In the genomic region with DNA sequence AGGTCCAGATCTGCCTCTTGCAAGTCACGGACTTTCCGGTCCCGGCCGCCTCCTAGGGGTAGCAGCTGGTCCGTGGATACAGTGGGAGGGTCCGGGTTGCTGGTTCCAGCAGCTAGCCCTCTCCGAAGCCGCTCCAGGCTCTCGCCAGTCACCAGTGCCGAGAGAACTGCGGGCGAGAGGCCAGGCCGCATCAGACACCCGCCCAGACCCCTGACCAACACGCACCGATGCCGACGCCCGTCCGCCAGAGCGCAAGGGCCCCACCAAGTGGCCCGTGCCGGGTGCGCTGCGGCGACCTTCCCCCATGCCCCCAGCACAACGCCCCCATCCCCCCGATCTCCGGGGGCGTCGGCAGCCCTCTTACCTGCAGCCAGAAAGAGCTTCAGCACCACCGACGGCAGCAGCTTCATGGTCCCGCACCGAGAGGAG, we compare ENCODE assay signal across 8 cellular contexts. TPM values are rescaled to one million over a fixed set of nuclear protein-coding genes. Genes with fewer than 3 reads are reported as not detected.
DNase-seq lines count a peak whose midpoint lies in the region; ATAC-seq and TF ChIP-seq lines count a peak whose summit lies in the region.

No MANE protein-coding gene starts in this region.

- no peaks in the 10 kb centered on the region for H3K9me3 ChIP-seq in OCI-LY7 (ENCODE audit: low read length)

- H3K4me3 ChIP-seq in OCI-LY7 (ENCODE audit: low read depth, low read length, poor library complexity, severe bottlenecking): peak overlapping the region; percentile 69

- POLR2A ChIA-PET in OCI-LY7 (lab: Charles Lee): interaction anchor here (0.6 to 4.2 kb wide), 27 partner anchors 8 to 1829 kb away, joined by 3 to 58 read pairs (median 4); partner anchors contain the start of gene PFDN1

- TF ChIP-seq CTCF in OCI-LY7 (conservative IDR thresholded peaks at IDR 0.05; ENCODE audit: low read length): no peak; the same call in 1 of the 2 replicates

- H4K20me1 ChIP-seq in OCI-LY7 (ENCODE audit: insufficient read depth, low read length): no peaks in the 10 kb centered on the region

- peaks cover 22% of the 10 kb centered on the region for H3K36me3 Mint-ChIP-seq in T-helper 1 cell treated with Interleukin-12 subunit alpha and Interleukin-12 subunit beta and Interleukin-4 antibody, amounts not matched to agents 30 μg/mL and 1 μg/mL, for 36 hours (ENCODE audit: low read depth)

- no peaks in the 10 kb centered on the region for H3K79me2 ChIP-seq in OCI-LY7 (ENCODE audit: insufficient read depth, low read depth, low read length)

- ATAC-seq in HG02642 (IDR thresholded peaks at IDR 0.05; ENCODE audit: poor library complexity, unreplicated experiment): peak; percentile 28
- ATAC-seq in left colon: peak; percentile 42
- no peak for ATAC-seq in stimulated activated naive CD8-positive, alpha-beta T cell treated with anti-CD3 and anti-CD28 coated beads, Interleukin-15, Interleukin-2, amounts not matched to agents 100 U/mL and 50 U/mL, for 24 hours

- CTCF ChIA-PET in OCI-LY7 (lab: Charles Lee; ENCODE audit: unreplicated experiment): interaction anchor here (0.6 to 4.5 kb wide), 10 partner anchors 9 to 299 kb away, joined by 3 to 99 read pairs (median 4); no protein-coding TSS in a partner anchor

- H3K4me1 Mint-ChIP-seq in T-helper 1 cell treated with Interleukin-12 subunit alpha and Interleukin-12 subunit beta and Interleukin-4 antibody, amounts not matched to agents 30 μg/mL and 1 μg/mL, for 36 hours (ENCODE audit: low read depth): peaks cover 55% of the 10 kb centered on the region

- DNase-seq in T-helper 1 cell (no peak), OCI-LY7 (ENCODE audit: low spot score) (peak; percentile 42), left colon (peak; percentile 59 to 68), NCI-H187 (lab: John Stamatoyannopoulos, UW) (no peak)
- DNase-seq in stimulated activated naive CD8-positive, alpha-beta T cell treated with anti-CD3 and anti-CD28 coated beads, Interleukin-15, Interleukin-2, amounts not matched to agents 100 U/mL and 50 U/mL, for 24 hours: peak; percentile 48

- no peaks in the 10 kb centered on the region for H3K27me3 Mint-ChIP-seq in T-helper 1 cell treated with Interleukin-12 subunit alpha and Interleukin-12 subunit beta and Interleukin-4 antibody, amounts not matched to agents 30 μg/mL and 1 μg/mL, for 36 hours (ENCODE audit: low read depth)

- peak overlapping the region; percentile 79 for H3K4me2 ChIP-seq in OCI-LY7 (ENCODE audit: low read length)

- intact Hi-C loops in OCI-LY7 (cut with micrococcal nuclease; ENCODE audit: unreplicated experiment) (loop anchor here (1.0 to 5.0 kb wide), 5 partner anchors 43 to 239 kb away; partner anchors contain the start of gene PFDN1), left colon (cut with DNase I, micrococcal nuclease) (no loop called here)

- peak overlapping the region; percentile 91; the same call in 1 of the 2 replicates for H2AFZ ChIP-seq in OCI-LY7 (ENCODE audit: low read length)

- H3K4me1 ChIP-seq in OCI-LY7 (ENCODE audit: insufficient read depth, low read length, poor library complexity, severe bottlenecking): peaks cover 76% of the 10 kb centered on the region

- H3K9me2 ChIP-seq in OCI-LY7 (ENCODE audit: insufficient read depth, low read length): no peaks in the 10 kb centered on the region

- H3K27ac Mint-ChIP-seq in T-helper 1 cell treated with Interleukin-12 subunit alpha and Interleukin-12 subunit beta and Interleukin-4 antibody, amounts not matched to agents 30 μg/mL and 1 μg/mL, for 36 hours: peak overlapping the region; percentile 96

- H3K4me3 Mint-ChIP-seq in T-helper 1 cell treated with Interleukin-12 subunit alpha and Interleukin-12 subunit beta and Interleukin-4 antibody, amounts not matched to agents 30 μg/mL and 1 μg/mL, for 36 hours: peak overlapping the region; percentile 96

- no peaks in the 10 kb centered on the region for H3K9me3 Mint-ChIP-seq in T-helper 1 cell treated with Interleukin-12 subunit alpha and Interleukin-12 subunit beta and Interleukin-4 antibody, amounts not matched to agents 30 μg/mL and 1 μg/mL, for 36 hours

- H3K36me3 ChIP-seq in OCI-LY7 (ENCODE audit: insufficient read depth, low read length): peaks cover under 1% of the 10 kb centered on the region; the same call in 1 of the 2 replicates

- H3K27ac ChIP-seq in OCI-LY7 (ENCODE audit: low read depth, low read length, poor library complexity, severe bottlenecking) (no peak overlapping the region), cingulate gyrus (ENCODE audit: low read depth, low read length) (peak overlapping the region; percentile 65)

- no TSS peak for BruUV-seq in OCI-LY7 (replicated peaks; lab: Mats Ljungman, UMichigan)

RNA-seq across cellular contexts. Expression of gene HBEGF, which starts 0.5 kb away (rescaled TPM):
- total RNA-seq in OCI-LY7 (2014; rRNA removed; shearing (Covaris generic)): 4.7 and 5.6 TPM in 2 replicates
- total RNA-seq in OCI-LY7 (2022) (20.2 and 30.9 TPM in 2 replicates), left colon (10 to 100 TPM; 11.4 to 11.9 TPM)

RNA-seq across cellular contexts. Expression of gene SLC4A9, which starts 14.1 kb away (rescaled TPM):
- total RNA-seq in OCI-LY7 (2014; rRNA removed; shearing (Covaris generic)): 0.05 and 0.22 TPM in 2 replicates
- total RNA-seq in OCI-LY7 (2022): 2.6 and 5.1 TPM in 2 replicates
- total RNA-seq in left colon: under 1 TPM; 0.31 to 0.42 TPM

RNA-seq across cellular contexts. Expression of gene PFDN1, which starts 43.0 kb away (rescaled TPM):
- total RNA-seq in OCI-LY7 (2014; rRNA removed; shearing (Covaris generic)): 36.6 and 51.3 TPM in 2 replicates
- total RNA-seq in OCI-LY7 (2022) (73.9 and 82.1 TPM in 2 replicates), left colon (10 to 100 TPM; 37.2 TPM)

RNA-seq across cellular contexts. Expression of gene ANKHD1, which starts 55.7 kb away (rescaled TPM):
- 90.6 and 91.5 TPM in 2 replicates for total RNA-seq in OCI-LY7 (2014; rRNA removed; shearing (Covaris generic))
- total RNA-seq in OCI-LY7 (2022) (138 and 143 TPM in 2 replicates), left colon (100 to 1,000 TPM; 118 to 140 TPM)

Comparison
In these comparisons a context has a peak if more than half of its experiments do, and no peak if none do; other contexts are left out.
1. DNase-seq: peak in OCI-LY7 (single experiment), left colon (2 of 2) and stimulated activated naive CD8-positive, alpha-beta T cell treated with anti-CD3 and anti-CD28 coated beads, Interleukin-15, Interleukin-2, amounts not matched to agents 100 U/mL and 50 U/mL, for 24 hours (single experiment); none in T-helper 1 cell (0 of 5) and NCI-H187 (0 of 2).